Comparison of ENCODE assay signal across 1 cellular context in genomic region chr2:70565039-70565731, GRCh38.
A peak's percentile ranks its signal among the peaks of the same experiment; 100 is the strongest.
TF ChIP-seq lines count a peak whose summit lies in the region.

No MANE protein-coding gene starts in this region.

TF ChIP-seq in HepG2, 621 proteins besides CTCF, POLR2A, EP300 and RAD21 (continued from another document and continues in another):
- TF ChIP-seq TFAP4 (IDR thresholded peaks at IDR 0.05; ENCODE audit: borderline replicate concordance, low read depth), result 0 out of 2 replicates have a peak, but pooled peaks have one; percentile 21
- peak; percentile 91 for TF ChIP-seq PAXIP1 (CRISPR knock-in tag; conservative IDR thresholded peaks at IDR 0.05)
- TF ChIP-seq ZNF256 (CRISPR knock-in tag; conservative IDR thresholded peaks at IDR 0.05), result 0 out of 2 replicates have a peak, but pooled peaks have one; percentile 36
- no peak for TF ChIP-seq SOX13 (IDR thresholded peaks at IDR 0.05)
- peak in 1 of 2 experiments; percentile 92; a peak in 2 of 4 replicates for TF ChIP-seq SOX13 (CRISPR knock-in tag; conservative IDR thresholded peaks at IDR 0.05 in 1 of 2, IDR thresholded peaks at IDR 0.05 in 1 of 2)
- TF ChIP-seq SETDB1 (CRISPR knock-in tag; IDR thresholded peaks at IDR 0.05; ENCODE audit: borderline replicate concordance), result no peak
- TF ChIP-seq HNRNPUL1 (IDR thresholded peaks at IDR 0.05; ENCODE audit: low read depth, low read length), result no peak
- no peak for TF ChIP-seq ZNF512 (CRISPR knock-in tag; IDR thresholded peaks at IDR 0.05)
- TF ChIP-seq ZNF33A (CRISPR knock-in tag; IDR thresholded peaks at IDR 0.05; ENCODE audit: borderline replicate concordance), result no peak
- peak; percentile 84 for TF ChIP-seq ZNF687 (CRISPR knock-in tag; IDR thresholded peaks at IDR 0.05)
- peak; percentile 18; the same call in 1 of the 2 replicates for TF ChIP-seq ZNF609 (CRISPR knock-in tag; IDR thresholded peaks at IDR 0.05; ENCODE audit: borderline replicate concordance)
- no peak for TF ChIP-seq ZNF274 (CRISPR knock-in tag; IDR thresholded peaks at IDR 0.05)
- TF ChIP-seq USF2 (IDR thresholded peaks at IDR 0.05; ENCODE audit: low read depth, low read length), result no peak
- no peak for TF ChIP-seq USF2 (CRISPR knock-in tag; IDR thresholded peaks at IDR 0.05; ENCODE audit: borderline replicate concordance)
- TF ChIP-seq RBM39 (IDR thresholded peaks at IDR 0.05; ENCODE audit: low read depth, low read length, poor library complexity, severe bottlenecking), result no peak
- TF ChIP-seq MYC (CRISPR knock-in tag; IDR thresholded peaks at IDR 0.05; ENCODE audit: borderline replicate concordance), result peak; percentile 25; the same call in 1 of the 2 replicates
- peak; percentile 25; the same call in 1 of the 2 replicates for TF ChIP-seq PBX2 (CRISPR knock-in tag; IDR thresholded peaks at IDR 0.05)
- peak in 1 of 2 experiments; percentile 72; a peak in 1 of 4 replicates for TF ChIP-seq KLF16 (CRISPR knock-in tag; IDR thresholded peaks at IDR 0.05)
- TF ChIP-seq HNRNPLL (IDR thresholded peaks at IDR 0.05; ENCODE audit: low read depth, low read length, poor library complexity, severe bottlenecking), result no peak
- no peak for TF ChIP-seq TERF1 (CRISPR knock-in tag; IDR thresholded peaks at IDR 0.05)
- TF ChIP-seq MAFF (IDR thresholded peaks at IDR 0.05; ENCODE audit: low read depth, low read length), result no peak
- peak; percentile 81 for TF ChIP-seq POGZ (CRISPR knock-in tag; IDR thresholded peaks at IDR 0.05)
- TF ChIP-seq ZNF431 (CRISPR knock-in tag; IDR thresholded peaks at IDR 0.05; ENCODE audit: borderline replicate concordance, low read depth), result no peak; the same call in 1 of the 2 replicates
- no peak for TF ChIP-seq HOXA7 (CRISPR knock-in tag; IDR thresholded peaks at IDR 0.05)
- no peak for TF ChIP-seq ZFYVE20 (CRISPR knock-in tag; IDR thresholded peaks at IDR 0.05; ENCODE audit: borderline replicate concordance, low read depth)
- no peak; the same call in 1 of the 2 replicates for TF ChIP-seq ZNF549 (CRISPR knock-in tag; IDR thresholded peaks at IDR 0.05)
- peak; percentile 37; the same call in 1 of the 2 replicates for TF ChIP-seq FOXP1 (IDR thresholded peaks at IDR 0.05)
- TF ChIP-seq FOXP1 (CRISPR knock-in tag; IDR thresholded peaks at IDR 0.05), result peak; percentile 69
